ENCODE assay signal across 1 cellular context in the genomic region with DNA sequence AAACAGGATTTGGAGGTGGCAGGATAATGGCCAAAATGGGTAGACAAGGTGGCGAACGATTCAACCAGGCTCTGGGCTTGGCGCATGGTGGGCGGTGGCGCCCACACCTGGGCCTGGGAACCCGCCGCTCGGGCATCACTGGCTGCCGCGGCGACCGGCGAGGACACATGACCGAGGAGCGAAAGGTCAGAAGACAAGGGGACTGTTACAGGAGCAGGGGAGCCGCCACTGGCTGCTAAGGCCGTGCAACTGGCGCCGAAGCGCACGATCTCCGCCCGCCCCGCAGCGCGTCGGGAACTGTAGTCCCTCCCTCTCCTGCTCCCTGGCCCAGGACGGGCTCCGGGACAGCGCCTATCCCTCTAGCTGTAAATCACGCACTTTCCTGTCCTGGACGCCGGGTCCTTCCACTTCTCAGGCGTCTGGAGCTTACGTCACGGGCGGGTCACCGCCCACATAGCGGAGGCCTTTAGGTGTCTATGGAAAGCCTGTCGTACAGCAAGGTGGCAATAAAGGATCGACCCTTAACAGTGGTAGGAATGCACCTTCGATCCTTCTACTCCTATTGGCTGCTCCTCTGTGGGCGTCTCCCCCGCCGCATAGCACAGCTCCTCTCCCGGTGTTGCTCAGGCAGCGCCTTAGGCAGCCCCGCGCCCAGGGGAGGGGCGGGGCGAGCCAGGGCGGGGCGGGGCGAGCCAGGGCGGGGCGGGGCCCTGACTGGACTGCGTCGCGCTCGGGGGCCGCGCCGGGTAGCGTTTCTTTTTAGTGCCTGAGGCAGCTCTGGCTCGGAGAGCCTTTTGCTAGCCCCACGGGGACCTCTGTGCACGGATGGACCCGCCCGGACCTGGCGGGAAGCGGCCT.
TF ChIP-seq lines count a peak whose summit lies in the region.

A gene with protein sequence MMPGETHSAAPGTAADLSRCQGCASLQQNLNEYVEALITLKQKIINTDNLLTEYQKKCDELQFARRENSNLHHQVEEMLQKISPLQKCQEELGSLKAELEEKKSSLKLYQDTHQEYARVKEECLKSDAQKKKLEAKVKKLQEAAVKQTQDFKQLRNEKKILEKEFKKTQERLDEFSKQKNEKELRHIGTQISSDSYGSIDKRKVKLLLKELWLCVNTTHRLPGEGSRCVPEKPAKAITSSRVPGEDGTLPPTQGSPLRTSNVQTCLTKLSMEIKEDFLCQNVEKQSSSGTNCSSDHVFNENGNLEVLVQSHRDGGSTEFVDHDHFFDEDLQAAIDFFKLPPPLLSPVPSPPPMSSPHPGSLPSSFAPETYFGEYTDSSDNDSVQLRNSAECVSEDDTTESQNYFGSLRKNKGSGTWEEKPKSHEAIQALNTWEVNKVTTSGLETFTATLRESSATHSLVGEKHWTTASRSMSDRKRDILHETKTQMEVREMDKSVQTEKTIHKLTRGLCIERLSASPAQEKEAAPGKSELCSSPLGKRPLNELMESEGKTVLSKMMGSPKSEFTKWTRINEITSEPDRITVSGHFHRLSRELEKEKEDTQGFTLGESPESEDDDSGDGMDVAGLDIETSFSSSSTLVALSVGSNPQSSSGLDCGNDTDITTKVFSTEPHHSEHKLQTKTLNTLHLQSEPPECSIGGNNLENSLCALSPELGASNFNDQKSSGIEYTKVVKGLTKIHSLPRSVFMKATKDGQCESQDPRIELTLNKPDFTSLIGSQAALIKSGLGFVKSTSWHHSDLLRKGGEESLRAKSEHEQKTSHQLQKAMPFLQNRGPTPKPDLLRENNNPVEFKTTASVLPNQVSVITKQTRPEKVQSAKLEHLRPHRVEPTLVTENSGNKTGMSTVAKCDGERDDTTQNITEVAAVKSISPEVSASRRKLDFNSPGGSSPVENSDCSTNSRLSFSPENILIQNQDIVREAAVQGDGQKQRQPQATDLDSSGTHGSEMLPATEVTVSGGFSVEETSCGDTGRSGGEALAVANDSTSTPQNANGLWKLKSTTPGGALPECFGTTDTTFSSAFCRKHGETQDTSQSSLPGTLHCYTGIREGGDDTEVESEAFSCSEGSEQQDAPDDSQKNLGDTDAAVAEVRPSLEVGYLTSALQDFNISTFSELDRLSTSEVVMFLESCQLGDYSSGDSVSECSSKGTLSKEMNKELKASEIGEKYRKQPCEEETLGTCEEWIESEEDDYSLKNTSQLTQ (N-terminal part only) (plus strand): TSS at position 717 of the 858 bp plus-strand sequence. CDS start 239 bp downstream, outside the sequence.

TF ChIP-seq in K562, 482 proteins besides CTCF, POLR2A, EP300 and RAD21 (continued from another document and continues in another):
- TF ChIP-seq, protein P1, sequence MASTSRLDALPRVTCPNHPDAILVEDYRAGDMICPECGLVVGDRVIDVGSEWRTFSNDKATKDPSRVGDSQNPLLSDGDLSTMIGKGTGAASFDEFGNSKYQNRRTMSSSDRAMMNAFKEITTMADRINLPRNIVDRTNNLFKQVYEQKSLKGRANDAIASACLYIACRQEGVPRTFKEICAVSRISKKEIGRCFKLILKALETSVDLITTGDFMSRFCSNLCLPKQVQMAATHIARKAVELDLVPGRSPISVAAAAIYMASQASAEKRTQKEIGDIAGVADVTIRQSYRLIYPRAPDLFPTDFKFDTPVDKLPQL (IDR thresholded peaks at IDR 0.05; ENCODE audit: extremely low read depth, insufficient read length): peak; percentile 13
- TF ChIP-seq ZNF583 (CRISPR knock-in tag; IDR thresholded peaks at IDR 0.05) (peak; percentile 27; the same call in 1 of the 2 replicates), YBX1 (IDR thresholded peaks at IDR 0.05) (no peak), ZNF764 (CRISPR knock-in tag; IDR thresholded peaks at IDR 0.05; ENCODE audit: low read depth) (no peak), TCFL5 (CRISPR knock-in tag; conservative IDR thresholded peaks at IDR 0.05) (no peak), DDX20 (tag; IDR thresholded peaks at IDR 0.05; ENCODE audit: low read depth) (no peak), CBX2 (IDR thresholded peaks at IDR 0.05; ENCODE audit: insufficient read depth, low read length, poor library complexity, severe bottlenecking) (no peak), NEUROD1 (IDR thresholded peaks at IDR 0.05; ENCODE audit: borderline replicate concordance, low read depth, low read length, partially characterized antibody) (peak; percentile 88), PCBP2 (IDR thresholded peaks at IDR 0.05; ENCODE audit: low read depth, low read length, poor library complexity, severe bottlenecking) (no peak), TAF15 (IDR thresholded peaks at IDR 0.05; ENCODE audit: low read depth, low read length) (0 out of 2 replicates have a peak, but pooled peaks have one; percentile 78), BRD4 (IDR thresholded peaks at IDR 0.05) (peak; percentile 51; the same call in 1 of the 2 replicates), FOXA1 (IDR thresholded peaks at IDR 0.05; ENCODE audit: borderline replicate concordance) (no peak), SP1 (CRISPR knock-in tag; IDR thresholded peaks at IDR 0.05) (peak; percentile 98), ILK (tag; IDR thresholded peaks at IDR 0.05; ENCODE audit: borderline replicate concordance, low read depth) (no peak), ZNF696 (CRISPR knock-in tag; conservative IDR thresholded peaks at IDR 0.05) (no peak), PHF8 (IDR thresholded peaks at IDR 0.05; ENCODE audit: borderline replicate concordance, low read length) (peak; percentile 69), SMARCC2 (IDR thresholded peaks at IDR 0.05; ENCODE audit: low read depth) (0 out of 2 replicates have a peak, but pooled peaks have one; percentile 7), DPF2 (IDR thresholded peaks at IDR 0.05) (no peak), SAFB (IDR thresholded peaks at IDR 0.05; ENCODE audit: borderline replicate concordance, low read depth, low read length) (no peak), CHD2 (IDR thresholded peaks at IDR 0.05; ENCODE audit: low read depth, low read length) (no peak), RFX7 (CRISPR knock-in tag; IDR thresholded peaks at IDR 0.05) (no peak)
- TF ChIP-seq, protein P2, sequence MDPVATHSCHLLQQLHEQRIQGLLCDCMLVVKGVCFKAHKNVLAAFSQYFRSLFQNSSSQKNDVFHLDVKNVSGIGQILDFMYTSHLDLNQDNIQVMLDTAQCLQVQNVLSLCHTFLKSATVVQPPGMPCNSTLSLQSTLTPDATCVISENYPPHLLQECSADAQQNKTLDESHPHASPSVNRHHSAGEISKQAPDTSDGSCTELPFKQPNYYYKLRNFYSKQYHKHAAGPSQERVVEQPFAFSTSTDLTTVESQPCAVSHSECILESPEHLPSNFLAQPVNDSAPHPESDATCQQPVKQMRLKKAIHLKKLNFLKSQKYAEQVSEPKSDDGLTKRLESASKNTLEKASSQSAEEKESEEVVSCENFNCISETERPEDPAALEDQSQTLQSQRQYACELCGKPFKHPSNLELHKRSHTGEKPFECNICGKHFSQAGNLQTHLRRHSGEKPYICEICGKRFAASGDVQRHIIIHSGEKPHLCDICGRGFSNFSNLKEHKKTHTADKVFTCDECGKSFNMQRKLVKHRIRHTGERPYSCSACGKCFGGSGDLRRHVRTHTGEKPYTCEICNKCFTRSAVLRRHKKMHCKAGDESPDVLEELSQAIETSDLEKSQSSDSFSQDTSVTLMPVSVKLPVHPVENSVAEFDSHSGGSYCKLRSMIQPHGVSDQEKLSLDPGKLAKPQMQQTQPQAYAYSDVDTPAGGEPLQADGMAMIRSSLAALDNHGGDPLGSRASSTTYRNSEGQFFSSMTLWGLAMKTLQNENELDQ (CRISPR knock-in tag; IDR thresholded peaks at IDR 0.05; ENCODE audit: borderline replicate concordance): no peak
- TF ChIP-seq, protein P3, sequence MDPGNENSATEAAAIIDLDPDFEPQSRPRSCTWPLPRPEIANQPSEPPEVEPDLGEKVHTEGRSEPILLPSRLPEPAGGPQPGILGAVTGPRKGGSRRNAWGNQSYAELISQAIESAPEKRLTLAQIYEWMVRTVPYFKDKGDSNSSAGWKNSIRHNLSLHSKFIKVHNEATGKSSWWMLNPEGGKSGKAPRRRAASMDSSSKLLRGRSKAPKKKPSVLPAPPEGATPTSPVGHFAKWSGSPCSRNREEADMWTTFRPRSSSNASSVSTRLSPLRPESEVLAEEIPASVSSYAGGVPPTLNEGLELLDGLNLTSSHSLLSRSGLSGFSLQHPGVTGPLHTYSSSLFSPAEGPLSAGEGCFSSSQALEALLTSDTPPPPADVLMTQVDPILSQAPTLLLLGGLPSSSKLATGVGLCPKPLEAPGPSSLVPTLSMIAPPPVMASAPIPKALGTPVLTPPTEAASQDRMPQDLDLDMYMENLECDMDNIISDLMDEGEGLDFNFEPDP (CRISPR knock-in tag; IDR thresholded peaks at IDR 0.05): no peak
- TF ChIP-seq, protein P4, sequence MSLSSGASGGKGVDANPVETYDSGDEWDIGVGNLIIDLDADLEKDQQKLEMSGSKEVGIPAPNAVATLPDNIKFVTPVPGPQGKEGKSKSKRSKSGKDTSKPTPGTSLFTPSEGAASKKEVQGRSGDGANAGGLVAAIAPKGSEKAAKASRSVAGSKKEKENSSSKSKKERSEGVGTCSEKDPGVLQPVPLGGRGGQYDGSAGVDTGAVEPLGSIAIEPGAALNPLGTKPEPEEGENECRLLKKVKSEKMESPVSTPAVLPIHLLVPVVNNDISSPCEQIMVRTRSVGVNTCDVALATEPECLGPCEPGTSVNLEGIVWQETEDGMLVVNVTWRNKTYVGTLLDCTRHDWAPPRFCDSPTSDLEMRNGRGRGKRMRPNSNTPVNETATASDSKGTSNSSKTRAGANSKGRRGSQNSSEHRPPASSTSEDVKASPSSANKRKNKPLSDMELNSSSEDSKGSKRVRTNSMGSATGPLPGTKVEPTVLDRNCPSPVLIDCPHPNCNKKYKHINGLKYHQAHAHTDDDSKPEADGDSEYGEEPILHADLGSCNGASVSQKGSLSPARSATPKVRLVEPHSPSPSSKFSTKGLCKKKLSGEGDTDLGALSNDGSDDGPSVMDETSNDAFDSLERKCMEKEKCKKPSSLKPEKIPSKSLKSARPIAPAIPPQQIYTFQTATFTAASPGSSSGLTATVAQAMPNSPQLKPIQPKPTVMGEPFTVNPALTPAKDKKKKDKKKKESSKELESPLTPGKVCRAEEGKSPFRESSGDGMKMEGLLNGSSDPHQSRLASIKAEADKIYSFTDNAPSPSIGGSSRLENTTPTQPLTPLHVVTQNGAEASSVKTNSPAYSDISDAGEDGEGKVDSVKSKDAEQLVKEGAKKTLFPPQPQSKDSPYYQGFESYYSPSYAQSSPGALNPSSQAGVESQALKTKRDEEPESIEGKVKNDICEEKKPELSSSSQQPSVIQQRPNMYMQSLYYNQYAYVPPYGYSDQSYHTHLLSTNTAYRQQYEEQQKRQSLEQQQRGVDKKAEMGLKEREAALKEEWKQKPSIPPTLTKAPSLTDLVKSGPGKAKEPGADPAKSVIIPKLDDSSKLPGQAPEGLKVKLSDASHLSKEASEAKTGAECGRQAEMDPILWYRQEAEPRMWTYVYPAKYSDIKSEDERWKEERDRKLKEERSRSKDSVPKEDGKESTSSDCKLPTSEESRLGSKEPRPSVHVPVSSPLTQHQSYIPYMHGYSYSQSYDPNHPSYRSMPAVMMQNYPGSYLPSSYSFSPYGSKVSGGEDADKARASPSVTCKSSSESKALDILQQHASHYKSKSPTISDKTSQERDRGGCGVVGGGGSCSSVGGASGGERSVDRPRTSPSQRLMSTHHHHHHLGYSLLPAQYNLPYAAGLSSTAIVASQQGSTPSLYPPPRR (CRISPR knock-in tag; IDR thresholded peaks at IDR 0.05; ENCODE audit: borderline replicate concordance): no peak
- TF ChIP-seq, protein P5, sequence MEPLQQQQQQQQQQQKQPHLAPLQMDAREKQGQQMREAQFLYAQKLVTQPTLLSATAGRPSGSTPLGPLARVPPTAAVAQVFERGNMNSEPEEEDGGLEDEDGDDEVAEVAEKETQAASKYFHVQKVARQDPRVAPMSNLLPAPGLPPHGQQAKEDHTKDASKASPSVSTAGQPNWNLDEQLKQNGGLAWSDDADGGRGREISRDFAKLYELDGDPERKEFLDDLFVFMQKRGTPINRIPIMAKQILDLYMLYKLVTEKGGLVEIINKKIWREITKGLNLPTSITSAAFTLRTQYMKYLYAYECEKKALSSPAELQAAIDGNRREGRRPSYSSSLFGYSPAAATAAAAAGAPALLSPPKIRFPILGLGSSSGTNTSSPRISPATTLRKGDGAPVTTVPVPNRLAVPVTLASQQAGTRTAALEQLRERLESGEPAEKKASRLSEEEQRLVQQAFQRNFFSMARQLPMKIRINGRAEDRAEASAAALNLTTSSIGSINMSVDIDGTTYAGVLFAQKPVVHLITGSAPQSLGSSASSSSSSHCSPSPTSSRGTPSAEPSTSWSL (CRISPR knock-in tag; IDR thresholded peaks at IDR 0.05; ENCODE audit: borderline replicate concordance): no peak
